ENCODE assay signal across 29 cellular contexts in the genomic region with DNA sequence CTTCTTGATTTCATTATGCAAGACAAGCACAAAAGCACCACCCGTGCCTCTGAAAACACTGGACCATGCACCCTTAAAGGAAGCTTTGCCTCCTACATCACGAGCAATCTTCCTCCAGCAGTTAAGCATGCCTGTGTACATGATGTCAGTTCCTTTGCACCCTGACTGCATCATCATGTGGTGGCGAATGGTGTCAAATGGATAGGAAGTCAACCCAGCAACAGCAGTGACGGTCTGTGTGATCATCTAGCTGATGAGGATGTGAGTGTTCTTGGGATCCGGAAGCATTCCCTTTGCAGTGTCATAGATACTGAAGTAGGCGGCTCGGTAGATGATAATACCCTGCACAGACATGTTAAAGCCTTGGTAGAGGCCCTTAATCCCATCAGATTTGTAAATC.
"Had no signal": no experiment of that assay in that cellular context is flagged by ENCODE, and none has a peak within 500 bp of the region (broad histone marks: within the 10 kb centered on the region; RNA-seq: fewer than 3 reads in every experiment).

No MANE protein-coding gene starts in this region.

- H3K4me1 ChIP-seq: esophagus squamous epithelium had no signal

- DNase-seq: activated CD4-positive, alpha-beta T cell treated with anti-CD3 and anti-CD28 coated beads for 48 hours; activated CD4-positive, alpha-beta T cell treated with anti-CD3 and anti-CD28 coated beads, Interleukin-2, amount 50 U/mL, for 1 hour; activated CD4-positive, alpha-beta T cell treated with anti-CD3 and anti-CD28 coated beads, Interleukin-2, amount 50 U/mL, for 48 hours; activated CD8-positive, alpha-beta memory T cell treated with anti-CD3 and anti-CD28 coated beads for 24 hours; activated CD8-positive, alpha-beta T cell treated with anti-CD3 and anti-CD28 coated beads for 36 hours; activated effector memory CD4-positive, alpha-beta T cell treated with Interleukin-2 at 50 U/mL for 16 hours; activated gamma-delta T cell treated with Interleukin-2 at 50 U/mL for 16 hours; activated naive CD4-positive, alpha-beta T cell treated with anti-CD3 and anti-CD28 coated beads, Interleukin-2, amount 50 U/mL, for 16 hours; activated naive CD4-positive, alpha-beta T cell treated with Interleukin-2 at 50 U/mL for 16 hours; activated T-cell treated with anti-CD3 and anti-CD28 coated beads, Interleukin-2, amount 50 U/mL, for 4 hours; amniotic stem cell; anterior cingulate cortex; brain microvascular endothelial cell; caudate nucleus; cortex of kidney; dermis blood vessel endothelial cell; effector CD8-positive, alpha-beta T cell; esophagus squamous epithelium; head of caudate nucleus; T-helper 2 cell had no signal

- H3K27me3 ChIP-seq: brain microvascular endothelial cell, esophagus squamous epithelium had no signal

- FAIRE-seq: astrocyte, colon, endometrium, endothelial cell of umbilical vein, frontal cortex had no signal

- H3K36me3 ChIP-seq: brain microvascular endothelial cell, esophagus squamous epithelium had no signal

- ATAC-seq: activated CD4-positive, CD25-positive, alpha-beta regulatory T cell treated with anti-CD3 and anti-CD28 coated beads, Interleukin-2, amount 50 U/mL, for 24 hours; activated CD8-positive, alpha-beta T cell treated with anti-CD3 and anti-CD28 coated beads for 36 hours; activated T-cell treated with anti-CD3 and anti-CD28 coated beads, Interleukin-2, amount 50 U/mL, for 4 hours; activated T-helper 17 cell treated with anti-CD3 and anti-CD28 coated beads, Interleukin-2, amount 50 U/mL, for 72 hours; WTC11 had no signal

- H3K27ac ChIP-seq: brain microvascular endothelial cell, epithelial cell of prostate, esophagus squamous epithelium had no signal

- H3K4me3 ChIP-seq: esophagus squamous epithelium had no signal
